ENCODE assay signal across 12 cellular contexts in genomic region chr2:30663806-30664205, GRCh38.
"Had no signal": no experiment of that assay in that cellular context is flagged by ENCODE, and none has a peak within 500 bp of the region (broad histone marks: within the 10 kb centered on the region; RNA-seq: fewer than 3 reads in every experiment).

No MANE protein-coding gene starts in this region.

- H3K4me3 ChIP-seq: cardiac muscle cell, gastrocnemius medialis had no signal

- DNase-seq: activated CD4-positive, alpha-beta T cell treated with anti-CD3 and anti-CD28 coated beads, Interleukin-2, amount 50 U/mL, for 48 hours; activated gamma-delta T cell treated with Interleukin-2 at 50 U/mL for 16 hours; gastrocnemius medialis; kidney glomerular epithelial cell; stimulated activated CD4-positive, alpha-beta T cell treated with anti-CD3 and anti-CD28 coated beads, Interleukin-12 subunit alpha, Interleukin-12 subunit beta, amount 100 ng/mL, for 4 hours; stimulated activated CD4-positive, alpha-beta T cell treated with anti-CD3 and anti-CD28 coated beads, Interleukin-1b, Interleukin-23, amount 100 ng/mL, for 48 hours; stimulated activated naive CD4-positive, alpha-beta T cell; SW 1271 had no signal

- H3K27ac ChIP-seq: cardiac muscle cell, neutrophil had no signal

- H3K36me3 ChIP-seq: cardiac muscle cell, gastrocnemius medialis, neutrophil had no signal

- H3K27me3 ChIP-seq: cardiac muscle cell, gastrocnemius medialis, neutrophil had no signal

- H3K9me3 ChIP-seq: gastrocnemius medialis, neutrophil had no signal

- ATAC-seq: activated naive CD4-positive, alpha-beta T cell treated with anti-CD3 and anti-CD28 coated beads, Interleukin-2, amount 50 U/mL, for 72 hours; gastrocnemius medialis; natural killer cell treated with Interleukin-12 subunit alpha and Interleukin-12 subunit beta and Interleukin-15 and Interleukin-18, amount 100 ng/mL, for 72 hours had no signal
